ENCODE assay signal across 23 cellular contexts in the genomic region with DNA sequence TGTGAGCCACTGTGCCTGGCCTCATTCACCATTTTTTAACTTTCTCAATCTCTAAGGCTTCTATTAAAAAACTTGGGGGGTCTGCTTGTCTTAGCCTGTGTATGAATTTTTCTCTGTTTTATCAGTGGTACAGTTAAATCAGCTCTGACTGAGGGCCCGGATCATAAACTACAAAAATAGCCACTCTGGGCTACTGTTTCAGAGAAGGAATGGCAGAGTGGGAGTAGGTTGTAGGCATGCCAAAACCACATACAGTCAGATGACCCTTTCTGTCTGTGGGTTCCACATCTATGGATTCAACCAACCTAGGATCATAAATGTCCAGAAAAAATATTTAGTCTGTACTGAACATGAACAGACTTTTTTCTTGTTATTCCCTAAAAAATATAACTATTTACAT. TPM values are rescaled to one million over a fixed set of nuclear protein-coding genes. Genes with fewer than 3 reads are reported as not detected.
A peak's percentile ranks its signal among the peaks of the same experiment; 100 is the strongest.
DNase-seq lines count a peak whose midpoint lies in the region; ATAC-seq, FAIRE-seq and TF ChIP-seq lines count a peak whose summit lies in the region.
"Had no signal": no experiment of that assay in that cellular context is flagged by ENCODE, and none has a peak within 500 bp of the region (broad histone marks: within the 10 kb centered on the region; RNA-seq: fewer than 3 reads in every experiment).

No MANE protein-coding gene starts in this region.

- H3K4me3 ChIP-seq in AG04450 (ENCODE audit: low read depth, low read length) (no peak overlapping the region), astrocyte of the spinal cord (ENCODE audit: low read depth, low read length) (no peak overlapping the region)
- H3K4me3 ChIP-seq: body of pancreas, coronary artery, suprapubic skin, uterus had no signal

- H3K27me3 ChIP-seq in AG04450 (ENCODE audit: control insufficient read depth, insufficient read depth, low read length): no peaks in the 10 kb centered on the region
- H3K27me3 ChIP-seq: body of pancreas, suprapubic skin, uterus had no signal

- H3K27ac ChIP-seq in AG04450 (ENCODE audit: low read depth, low read length): no peak overlapping the region
- H3K27ac ChIP-seq: body of pancreas, coronary artery, RWPE1, suprapubic skin, uterus had no signal

- FAIRE-seq in HTR-8/SVneo (lab: Jason Lieb, UNC): peak; percentile 26
- FAIRE-seq: endometrium had no signal

- in situ Hi-C loops in astrocyte of the spinal cord (cut with HindIII; ENCODE audit: low sequenced_read_pairs): no loop called here

- DNase-seq in AG04450 (ENCODE audit: low read depth, low spot score) (peak; percentile 38), HTR-8/SVneo (ENCODE audit: insufficient read length, low spot score) (no peak), astrocyte of the spinal cord (ENCODE audit: low read depth, low spot score) (peak; percentile 53), iris pigment epithelial cell (ENCODE audit: low read depth) (peak; percentile 75), iPS-NIHi7 (ENCODE audit: extremely low spot score) (no peak), NK-92 (lab: John Stamatoyannopoulos, UW; ENCODE audit: unreplicated experiment) (no peak)
- DNase-seq in activated effector memory CD4-positive, alpha-beta T cell treated with anti-CD3 and anti-CD28 coated beads, Interleukin-2, amount 50 U/mL, for 16 hours: no peak
- DNase-seq: activated CD4-positive, CD25-positive, alpha-beta regulatory T cell treated with anti-CD3 and anti-CD28 coated beads, Interleukin-2, amount 50 U/mL, for 72 hours; activated T-cell treated with anti-CD3 and anti-CD28 coated beads, Interleukin-2, amount 50 U/mL, for 4 hours; body of pancreas; KG1; NCI-H1092; NCI-H2029; NCI-H446; right cardiac atrium; T-helper 9 cell; uterus had no signal

- POLR2A ChIA-PET in AG04450 (lab: Yijun Ruan, JAX): interaction anchor here (0.6 to 1.0 kb wide), 2 partner anchors 21 to 528 kb away, joined by 4 read pairs; a partner anchor contains a TSS

- CTCF ChIA-PET in AG04450 (lab: Charles Lee): interaction anchor here (0.7 to 2.8 kb wide), 4 partner anchors 16 to 156 kb away, joined by 3 to 17 read pairs (median 4); no protein-coding TSS in a partner anchor

- H3K9me3 ChIP-seq in AG04450 (ENCODE audit: control insufficient read depth, insufficient read depth, low read length): no peaks in the 10 kb centered on the region; the same call in 1 of the 2 replicates
- H3K9me3 ChIP-seq: body of pancreas had no signal

- ATAC-seq in HG03520 (IDR thresholded peaks at IDR 0.05; ENCODE audit: unreplicated experiment): no peak
- ATAC-seq: activated T-cell treated with anti-CD3 and anti-CD28 coated beads, Interleukin-2, amount 50 U/mL, for 4 hours; body of pancreas; right cardiac atrium; stimulated activated effector memory CD8-positive, alpha-beta T cell treated with anti-CD3 and anti-CD28 coated beads, Interleukin-12 subunit alpha, Interleukin-12 subunit beta, amount 100 ng/mL, for 72 hours had no signal

- TF ChIP-seq CTCF in AG04450 (IDR thresholded peaks at IDR 0.05; ENCODE audit: low read depth, low read length) (no peak), astrocyte of the spinal cord (IDR thresholded peaks at IDR 0.05; ENCODE audit: low read depth, low read length) (no peak)

RNA-seq across cellular contexts. Expression of a gene that starts 21.3 kb away (rescaled TPM):
- 4.1 and 4.7 TPM in 2 replicates for polyA plus RNA-seq in AG04450 (2011; rRNA removed)
- 2.7 and 4.8 TPM in 2 replicates for polyA minus RNA-seq in AG04450 (2011; rRNA and poly(A)+ RNA removed)

Comparison
In these comparisons a context has a peak if more than half of its experiments do, and no peak if none do; other contexts are left out.
1. DNase-seq: peak in AG04450 (single experiment), astrocyte of the spinal cord (single experiment) and iris pigment epithelial cell (single experiment); none in HTR-8/SVneo (single experiment), iPS-NIHi7 (single experiment), activated effector memory CD4-positive, alpha-beta T cell treated with anti-CD3 and anti-CD28 coated beads, Interleukin-2, amount 50 U/mL, for 16 hours (single experiment) and NK-92 (single experiment).